8 cellular contexts compared by ENCODE assay signal in the genomic region with DNA sequence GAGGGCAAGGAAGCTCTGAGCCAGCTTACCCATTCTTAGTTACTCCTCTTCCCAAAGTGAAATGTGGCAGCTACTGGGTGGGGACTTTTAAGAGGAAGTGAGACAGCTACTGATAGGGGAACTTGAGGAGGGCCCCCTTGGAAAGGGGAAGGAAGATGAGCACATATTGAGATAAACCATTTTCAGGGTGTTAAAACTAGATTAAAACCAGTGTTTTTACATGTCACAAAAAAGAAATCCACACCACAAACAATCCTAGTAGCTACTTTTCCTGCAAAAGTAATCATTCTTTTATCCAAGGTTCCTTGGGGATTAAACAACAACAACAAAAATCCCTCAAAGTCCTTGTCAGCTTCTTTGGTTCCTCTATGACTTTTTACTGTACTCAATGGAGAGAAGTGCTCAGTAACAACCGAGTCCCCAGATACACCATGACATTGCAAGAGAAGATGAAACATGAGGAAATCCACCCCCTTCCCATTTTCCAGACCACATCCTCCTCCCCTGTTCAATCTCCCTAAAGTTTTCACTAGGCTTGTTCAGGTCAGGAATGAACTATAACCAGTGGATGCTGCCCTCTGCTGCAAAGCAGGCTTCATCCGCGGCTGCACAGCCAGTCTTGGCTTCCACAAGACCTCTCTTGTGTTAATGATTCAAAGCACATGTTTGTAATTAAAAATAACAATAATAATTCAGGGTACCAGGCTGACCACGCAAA.
DNase-seq lines count a peak whose midpoint lies in the region; ATAC-seq and TF ChIP-seq lines count a peak whose summit lies in the region.

No MANE protein-coding gene starts in this region.

- no peaks in the 10 kb centered on the region for H3K4me1 Mint-ChIP-seq in activated T-cell treated with anti-CD3 and anti-CD28 coated beads, Interleukin-2, amount 50 U/mL, for 72 hours (ENCODE audit: low read depth)
- H3K4me1 Mint-ChIP-seq in activated CD4-positive, alpha-beta T cell treated with anti-CD3 and anti-CD28 coated beads, Interleukin-2, amount 10 ng/mL, durations not matched to agents 24 days and 14 days, result peaks cover 2% of the 10 kb centered on the region

- H3K27me3 Mint-ChIP-seq in activated T-cell treated with anti-CD3 and anti-CD28 coated beads, Interleukin-2, amount 50 U/mL, for 72 hours (ENCODE audit: low read depth), result peaks cover 41% of the 10 kb centered on the region
- H3K27me3 Mint-ChIP-seq in activated CD4-positive, alpha-beta T cell treated with anti-CD3 and anti-CD28 coated beads, Interleukin-2, amount 10 ng/mL, durations not matched to agents 24 days and 14 days, result peaks cover 7% of the 10 kb centered on the region

- no peaks in the 10 kb centered on the region for H3F3A ChIP-seq in Loucy (ENCODE audit: low read depth)

- no peak overlapping the region for H3K4me3 ChIP-seq in Loucy (ENCODE audit: low read length, poor library complexity, severe bottlenecking)
- H3K4me3 ChIP-seq in epithelial cell of esophagus (ENCODE audit: low read length), result no peak overlapping the region

- no peaks in the 10 kb centered on the region for H3K9me3 ChIP-seq in Loucy (ENCODE audit: insufficient read depth, low read depth, low read length)

- TF ChIP-seq CTCF in Loucy (conservative IDR thresholded peaks at IDR 0.05; ENCODE audit: low read length) (peak; percentile 39), epithelial cell of esophagus (IDR thresholded peaks at IDR 0.05; ENCODE audit: insufficient read depth, low read depth, low read length, missing control alignments) (peak; percentile 27)

- H4K20me1 ChIP-seq in Loucy (ENCODE audit: insufficient read depth, low read length, poor library complexity, severe bottlenecking), result no peaks in the 10 kb centered on the region

- no peak overlapping the region for H3K4me2 ChIP-seq in Loucy (ENCODE audit: low read depth, low read length, poor library complexity, severe bottlenecking)

- no peak overlapping the region for H2AFZ ChIP-seq in Loucy (ENCODE audit: low read length)

- H3K9me3 Mint-ChIP-seq in activated T-cell treated with anti-CD3 and anti-CD28 coated beads, Interleukin-2, amount 50 U/mL, for 72 hours, result no peaks in the 10 kb centered on the region
- H3K9me3 Mint-ChIP-seq in activated CD4-positive, alpha-beta T cell treated with anti-CD3 and anti-CD28 coated beads, Interleukin-2, amount 10 ng/mL, durations not matched to agents 24 days and 14 days, result no peaks in the 10 kb centered on the region

- H3K4me1 ChIP-seq in Loucy (ENCODE audit: insufficient read depth, low read length, poor library complexity, severe bottlenecking), result peaks cover 4% of the 10 kb centered on the region

- H3K9ac ChIP-seq in Loucy (ENCODE audit: low read depth, low read length, poor library complexity, severe bottlenecking), result no peak overlapping the region

- intact Hi-C loops in activated CD4-positive, alpha-beta T cell treated with anti-CD3 and anti-CD28 coated beads, Interleukin-2, amount 10 ng/mL, durations not matched to agents 24 days and 14 days (cut with micrococcal nuclease), result no loop called here

- H3K36me3 Mint-ChIP-seq in activated T-cell treated with anti-CD3 and anti-CD28 coated beads, Interleukin-2, amount 50 U/mL, for 72 hours (ENCODE audit: insufficient read depth in 2 of 2), result no peaks in the 10 kb centered on the region
- H3K36me3 Mint-ChIP-seq in activated CD4-positive, alpha-beta T cell treated with anti-CD3 and anti-CD28 coated beads, Interleukin-2, amount 10 ng/mL, durations not matched to agents 24 days and 14 days (ENCODE audit: low read depth), result no peaks in the 10 kb centered on the region

- H3K9me2 ChIP-seq in Loucy (replicated peaks; ENCODE audit: low read depth, low read length), result no peaks in the 10 kb centered on the region

- ATAC-seq in GM21367 (IDR thresholded peaks at IDR 0.05; ENCODE audit: unreplicated experiment), result peak; percentile 54
- no peak for ATAC-seq in activated T-cell treated with anti-CD3 and anti-CD28 coated beads, Interleukin-2, amount 50 U/mL, for 72 hours (replicated peaks in 1 of 2)

- DNase-seq in epithelial cell of esophagus (ENCODE audit: low read depth), result peak; percentile 19
- peak; percentile 17 for DNase-seq in retina
- DNase-seq in activated T-cell treated with anti-CD3 and anti-CD28 coated beads, Interleukin-2, amount 50 U/mL, for 72 hours, result no peak
- DNase-seq in activated CD4-positive, alpha-beta T cell treated with anti-CD3 and anti-CD28 coated beads, Interleukin-2, amount 10 ng/mL, durations not matched to agents 24 days and 14 days, result no peak
- DNase-seq in NK-92 (lab: John Stamatoyannopoulos, UW; ENCODE audit: unreplicated experiment), result no peak
- no peak for DNase-seq in NCI-H1105 treated with DMSO at 0.1 percent for 48 hours (lab: John Stamatoyannopoulos, UW)

- H3K27ac Mint-ChIP-seq in activated T-cell treated with anti-CD3 and anti-CD28 coated beads, Interleukin-2, amount 50 U/mL, for 72 hours, result no peak overlapping the region
- no peak overlapping the region for H3K27ac Mint-ChIP-seq in activated CD4-positive, alpha-beta T cell treated with anti-CD3 and anti-CD28 coated beads, Interleukin-2, amount 10 ng/mL, durations not matched to agents 24 days and 14 days

- H3K4me3 Mint-ChIP-seq in activated T-cell treated with anti-CD3 and anti-CD28 coated beads, Interleukin-2, amount 50 U/mL, for 72 hours, result no peak overlapping the region
- H3K4me3 Mint-ChIP-seq in activated CD4-positive, alpha-beta T cell treated with anti-CD3 and anti-CD28 coated beads, Interleukin-2, amount 10 ng/mL, durations not matched to agents 24 days and 14 days, result no peak overlapping the region

- H3K79me2 ChIP-seq in Loucy (ENCODE audit: insufficient read depth, low read length), result no peaks in the 10 kb centered on the region

- H3K27me3 ChIP-seq in Loucy (ENCODE audit: insufficient read depth, low read length, poor library complexity, severe bottlenecking), result no peaks in the 10 kb centered on the region

- no peaks in the 10 kb centered on the region for H3K36me3 ChIP-seq in Loucy (ENCODE audit: insufficient read depth, low read length)

Comparison
In these comparisons a context has a peak if more than half of its experiments do, and no peak if none do; other contexts are left out.
1. DNase-seq: peak in epithelial cell of esophagus (single experiment) and retina (single experiment); none in activated T-cell treated with anti-CD3 and anti-CD28 coated beads, Interleukin-2, amount 50 U/mL, for 72 hours (0 of 2), activated CD4-positive, alpha-beta T cell treated with anti-CD3 and anti-CD28 coated beads, Interleukin-2, amount 10 ng/mL, durations not matched to agents 24 days and 14 days (single experiment), NK-92 (single experiment) and NCI-H1105 treated with DMSO at 0.1 percent for 48 hours (single experiment).